In genomic region chr5:120683580-120683979, GRCh38 we compare ENCODE assay signal across 22 cellular contexts.
"Had no signal": no experiment of that assay in that cellular context is flagged by ENCODE, and none has a peak within 500 bp of the region (broad histone marks: within the 10 kb centered on the region; RNA-seq: fewer than 3 reads in every experiment).

No MANE protein-coding gene starts in this region.

- ATAC-seq: gastroesophageal sphincter, heart right ventricle, left ventricle myocardium superior, mucosa of descending colon, right lobe of liver had no signal

- H3K27me3 ChIP-seq: brain microvascular endothelial cell, gastroesophageal sphincter, heart right ventricle, neural progenitor cell, ovary, right lobe of liver, tibial nerve, vagina had no signal

- H3K4me2 ChIP-seq: neural progenitor cell had no signal

- H3K4me3 ChIP-seq: gastroesophageal sphincter, heart right ventricle, mucosa of descending colon, neural progenitor cell, ovary, right lobe of liver, tibial nerve, vagina had no signal

- H2AFZ ChIP-seq: neural progenitor cell had no signal

- H3K27ac ChIP-seq: gastroesophageal sphincter, heart right ventricle, neural progenitor cell, ovary, right lobe of liver, tibial nerve, vagina, WERI-Rb-1 had no signal

- DNase-seq: activated CD4-positive, alpha-beta T cell treated with anti-CD3 and anti-CD28 coated beads, Interleukin-2, amount 50 U/mL, for 48 hours; activated gamma-delta T cell; amygdala; cortex of kidney; erythroblast; heart right ventricle; kidney glomerular epithelial cell; left ventricle myocardium superior; mucosa of descending colon; naive B cell; ovary; right lobe of liver; small intestine; stimulated activated CD4-positive, alpha-beta T cell treated with anti-CD3 and anti-CD28 coated beads, Interleukin-15, amount 100 ng/mL, for 24 hours; stimulated activated CD4-positive, alpha-beta T cell treated with anti-CD3 and anti-CD28 coated beads, Interleukin-2, amount 100 ng/mL, for 48 hours; T-helper 2 cell had no signal

- H3K4me1 ChIP-seq: gastroesophageal sphincter, heart right ventricle, right lobe of liver, tibial nerve, vagina had no signal

- H3K9me3 ChIP-seq: gastroesophageal sphincter, heart right ventricle, mucosa of descending colon, ovary, right lobe of liver, tibial nerve, vagina had no signal

- H3K36me3 ChIP-seq: brain microvascular endothelial cell, neural progenitor cell, ovary, right lobe of liver, tibial nerve, vagina, WERI-Rb-1 had no signal

- H3K9ac ChIP-seq: neural progenitor cell had no signal
